ENCODE assay signal across 26 cellular contexts in genomic region chr12:128995619-128996018, GRCh38.
"Had no signal": no experiment of that assay in that cellular context is flagged by ENCODE, and none has a peak within 500 bp of the region (broad histone marks: within the 10 kb centered on the region; RNA-seq: fewer than 3 reads in every experiment).

No MANE protein-coding gene starts in this region.

- H3K36me3 ChIP-seq: stomach, suprapubic skin, thoracic aorta, thyroid gland, tibial artery, tibial nerve, transverse colon, upper lobe of left lung, upper lobe of right lung, uterus, vagina had no signal

- H3K4me1 ChIP-seq: stomach, suprapubic skin, testis, thyroid gland, tibial artery, tibial nerve, transverse colon, upper lobe of left lung, upper lobe of right lung, uterus, vagina had no signal

- H3K9me3 ChIP-seq: stomach, suprapubic skin, testis, thoracic aorta, thyroid gland, tibial artery, transverse colon, upper lobe of left lung, upper lobe of right lung, uterus, vagina had no signal

- FAIRE-seq: urothelium cell line had no signal

- H3K4me3 ChIP-seq: stomach, suprapubic skin, testis, thoracic aorta, thyroid gland, tibial artery, tibial nerve, transverse colon, upper lobe of left lung, upper lobe of right lung, uterus, vagina had no signal

- DNase-seq: stimulated activated CD4-positive, alpha-beta T cell treated with anti-CD3 and anti-CD28 coated beads, Interleukin-2, amount 100 ng/mL, for 48 hours; stimulated activated CD4-positive, alpha-beta T cell treated with anti-CD3 and anti-CD28 coated beads, Interleukin-4, amount 100 ng/mL, for 1 hour; stimulated activated CD4-positive, alpha-beta T cell treated with anti-CD3 and anti-CD28 coated beads, Interleukin-4, amount 100 ng/mL, for 24 hours; stimulated activated CD4-positive, alpha-beta T cell treated with anti-CD3 and anti-CD28 coated beads, Interleukin-4, amount 100 ng/mL, for 4 hours; stimulated activated CD8-positive, alpha-beta memory T cell treated with anti-CD3 and anti-CD28 coated beads, Interleukin-4, amount 100 ng/mL, for 48 hours; stimulated activated naive B cell treated with anti-CD40 and anti-IgM and Interleukin-4, amounts not matched to agents 10 μg/mL and 1 μg/mL and 100 μg/mL, for 72 hours; stimulated activated naive CD4-positive, alpha-beta T cell; stimulated activated naive CD4-positive, alpha-beta T cell treated with Interleukin-2 at 50 U/mL for 16 hours; stimulated activated naive CD8-positive, alpha-beta T cell treated with anti-CD3 and anti-CD28 coated beads, Interleukin-15, amount 100 ng/mL, for 72 hours; stimulated activated naive CD8-positive, alpha-beta T cell treated with anti-CD3 and anti-CD28 coated beads, Interleukin-15, Interleukin-2, amounts not matched to agents 100 U/mL and 50 U/mL, for 24 hours; stomach; testis; tibial artery; transverse colon; trophoblast cell; upper lobe of left lung; upper lobe of right lung; uterus had no signal

- H3K27me3 ChIP-seq: suprapubic skin, testis, thyroid gland, tibial artery, tibial nerve, transverse colon, upper lobe of left lung, upper lobe of right lung, uterus, vagina had no signal

- H3K27ac ChIP-seq: stomach, suprapubic skin, testis, thoracic aorta, thyroid gland, tibial artery, tibial nerve, transverse colon, upper lobe of left lung, upper lobe of right lung, uterus, vagina had no signal

- ATAC-seq: stimulated activated effector memory CD8-positive, alpha-beta T cell treated with anti-CD3 and anti-CD28 coated beads, Interleukin-12 subunit alpha, Interleukin-12 subunit beta, amount 100 ng/mL, for 72 hours; stimulated activated memory B cell treated with anti-CD40 and anti-IgM and Interleukin-4, amounts not matched to agents 10 μg/mL and 1 μg/mL and 100 μg/mL, for 72 hours; stimulated activated naive B cell treated with anti-CD40 and anti-IgM and Interleukin-4, amounts not matched to agents 10 μg/mL and 1 μg/mL and 100 μg/mL, for 72 hours; stimulated activated naive CD8-positive, alpha-beta T cell treated with anti-CD3 and anti-CD28 coated beads, Interleukin-15, amount 100 ng/mL, for 72 hours; stimulated activated naive CD8-positive, alpha-beta T cell treated with anti-CD3 and anti-CD28 coated beads, Interleukin-15, Interleukin-2, amounts not matched to agents 100 U/mL and 50 U/mL, for 24 hours; upper lobe of right lung had no signal
